17 cellular contexts compared by ENCODE assay signal in the genomic region with DNA sequence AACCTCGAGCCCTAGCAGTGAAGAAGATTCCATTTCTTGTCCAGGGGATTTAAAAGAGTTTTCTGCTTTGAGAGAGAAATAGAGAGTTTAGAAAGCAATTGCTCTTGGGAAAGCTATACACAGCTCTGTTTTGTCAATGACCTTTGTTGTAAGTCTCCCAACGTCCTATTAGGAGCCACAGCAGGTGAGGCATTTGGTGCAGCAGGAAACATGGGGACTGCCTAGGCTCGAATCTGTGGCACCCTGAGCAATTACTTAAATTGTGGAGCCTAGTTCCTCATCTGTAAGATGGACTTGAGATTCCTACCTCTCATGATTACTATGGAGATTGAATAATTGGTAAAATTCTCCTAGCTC. TPM values are rescaled to one million over a fixed set of nuclear protein-coding genes. Genes with fewer than 3 reads are reported as not detected.
DNase-seq lines count a peak whose midpoint lies in the region; ATAC-seq, FAIRE-seq and TF ChIP-seq lines count a peak whose summit lies in the region.
"Had no signal": no experiment of that assay in that cellular context is flagged by ENCODE, and none has a peak within 500 bp of the region (broad histone marks: within the 10 kb centered on the region; RNA-seq: fewer than 3 reads in every experiment).

No MANE protein-coding gene starts in this region.

- H3K9me3 ChIP-seq in breast epithelium, result no peaks in the 10 kb centered on the region
- no peaks in the 10 kb centered on the region for H3K9me3 ChIP-seq in left ventricle myocardium inferior (replicated peaks)
- no peaks in the 10 kb centered on the region for H3K9me3 ChIP-seq in psoas muscle
- H3K9me3 ChIP-seq in upper lobe of right lung, result no peaks in the 10 kb centered on the region
- H3K9me3 ChIP-seq: A549, SJCRH30 had no signal

- FAIRE-seq in frontal cortex (lab: Jason Lieb, UNC), result no peak
- FAIRE-seq: A549, colon, small intestine had no signal

- peaks cover 22% of the 10 kb centered on the region for H3K36me3 Mint-ChIP-seq in MCF 10A (ENCODE audit: insufficient read depth, unreplicated experiment)
- peaks cover 20% of the 10 kb centered on the region for H3K36me3 Mint-ChIP-seq in activated CD4-positive, alpha-beta memory T cell treated with anti-CD3 and anti-CD28 coated beads for 36 hours

- POLR2A ChIA-PET in MCF 10A (lab: Yijun Ruan, JAX), result interaction anchor here (0.6 to 1.3 kb wide), 4 partner anchors 15 to 323 kb away, joined by 3 to 12 read pairs (median 4); partner anchors contain the start of gene HIPK1
- POLR2A ChIA-PET in activated CD4-positive, alpha-beta memory T cell treated with anti-CD3 and anti-CD28 coated beads for 36 hours (lab: Charles Lee), result no interaction called here

- no peak overlapping the region for H3K4me3 Mint-ChIP-seq in MCF 10A (ENCODE audit: unreplicated experiment)
- no peak overlapping the region for H3K4me3 Mint-ChIP-seq in activated CD4-positive, alpha-beta memory T cell treated with anti-CD3 and anti-CD28 coated beads for 36 hours
- H3K4me3 Mint-ChIP-seq: activated naive CD8-positive, alpha-beta T cell treated with anti-CD3 and anti-CD28 coated beads, Interleukin-2, amount 10 ng/mL, durations not matched to agents 7 days and 5 days; activated T-cell treated with anti-CD3 and anti-CD28 coated beads, Interleukin-2, amount 50 U/mL, for 4 hours; CD8-positive, alpha-beta T cell; GM23338 had no signal

- peak; percentile 35 to 67 (median 44) for ATAC-seq in psoas muscle
- no peak for ATAC-seq in upper lobe of right lung
- ATAC-seq in HG03469 (IDR thresholded peaks at IDR 0.05; ENCODE audit: unreplicated experiment), result no peak
- ATAC-seq: A549; activated T-cell treated with anti-CD3 and anti-CD28 coated beads, Interleukin-2, amount 50 U/mL, for 4 hours; CD8-positive, alpha-beta T cell; GM23338 had no signal

- H3K9me3 Mint-ChIP-seq in MCF 10A (ENCODE audit: unreplicated experiment), result no peaks in the 10 kb centered on the region
- no peaks in the 10 kb centered on the region for H3K9me3 Mint-ChIP-seq in activated CD4-positive, alpha-beta memory T cell treated with anti-CD3 and anti-CD28 coated beads for 36 hours
- H3K9me3 Mint-ChIP-seq: activated naive CD8-positive, alpha-beta T cell treated with anti-CD3 and anti-CD28 coated beads, Interleukin-2, amount 10 ng/mL, durations not matched to agents 7 days and 5 days; activated T-cell treated with anti-CD3 and anti-CD28 coated beads, Interleukin-2, amount 50 U/mL, for 4 hours; CD8-positive, alpha-beta T cell; GM23338 had no signal

- 10 to 18% (median 16%) methylated on average over 3 of the region's 3 CpGs for WGBS in psoas muscle, 3 donors

- DNase-seq in breast epithelium (ENCODE audit: low spot score in 2 of 2), result no peak
- no peak for DNase-seq in MCF 10A (ENCODE audit: unreplicated experiment)
- DNase-seq in left ventricle myocardium inferior, result no peak
- DNase-seq in psoas muscle, result no peak
- DNase-seq in upper lobe of right lung, result no peak
- DNase-seq in frontal cortex (ENCODE audit: low spot score in 2 of 2), result no peak
- no peak for DNase-seq in activated CD4-positive, alpha-beta memory T cell treated with anti-CD3 and anti-CD28 coated beads for 36 hours
- DNase-seq: activated naive CD8-positive, alpha-beta T cell treated with anti-CD3 and anti-CD28 coated beads, Interleukin-2, amount 10 ng/mL, durations not matched to agents 7 days and 5 days; activated T-cell treated with anti-CD3 and anti-CD28 coated beads, Interleukin-2, amount 50 U/mL, for 4 hours; CD8-positive, alpha-beta T cell; T1000 had no signal

- intact Hi-C loops in breast epithelium (cut with DNase I; ENCODE audit: low total_unique reads) (no loop called here), MCF 10A (cut with micrococcal nuclease) (no loop called here), left ventricle myocardium inferior (cut with micrococcal nuclease) (no loop called here), psoas muscle (cut with DNase I) (loop anchor here in 1 of 2 donors (2.0 kb wide), 1 partner anchor 16 kb away; the partner anchor contains the start of gene HIPK1), upper lobe of right lung (cut with DNase I) (no loop called here)
- intact Hi-C loops in activated CD4-positive, alpha-beta memory T cell treated with anti-CD3 and anti-CD28 coated beads for 36 hours (cut with micrococcal nuclease), result no loop called here

- BruUV-seq in MCF 10A (replicated peaks; lab: Mats Ljungman, UMichigan), result no TSS peak

- H3K27ac Mint-ChIP-seq in MCF 10A (ENCODE audit: low read depth, unreplicated experiment), result no peak overlapping the region
- H3K27ac Mint-ChIP-seq in activated CD4-positive, alpha-beta memory T cell treated with anti-CD3 and anti-CD28 coated beads for 36 hours, result no peak overlapping the region
- H3K27ac Mint-ChIP-seq: activated naive CD8-positive, alpha-beta T cell treated with anti-CD3 and anti-CD28 coated beads, Interleukin-2, amount 10 ng/mL, durations not matched to agents 7 days and 5 days; CD8-positive, alpha-beta T cell; GM23338 had no signal

- H3K27ac ChIP-seq in breast epithelium, result peak overlapping the region; percentile 7 to 28
- H3K27ac ChIP-seq in left ventricle myocardium inferior (replicated peaks), result peak overlapping the region; percentile 84
- H3K27ac ChIP-seq in psoas muscle, result peak overlapping the region; percentile 73
- peak overlapping the region; percentile 51 for H3K27ac ChIP-seq in upper lobe of right lung
- H3K27ac ChIP-seq: A549, SJCRH30 had no signal

- H3K4me1 ChIP-seq in breast epithelium (no peaks in the 10 kb centered on the region), left ventricle myocardium inferior (peaks cover 19% of the 10 kb centered on the region), psoas muscle (peaks cover 19% of the 10 kb centered on the region), upper lobe of right lung (no peaks in the 10 kb centered on the region)
- H3K4me1 ChIP-seq: A549, SJCRH30 had no signal

- no peak overlapping the region for H3K4me3 ChIP-seq in breast epithelium
- peak overlapping the region; percentile 4 for H3K4me3 ChIP-seq in left ventricle myocardium inferior
- peak overlapping the region; percentile 20 for H3K4me3 ChIP-seq in psoas muscle
- no peak overlapping the region for H3K4me3 ChIP-seq in upper lobe of right lung
- H3K4me3 ChIP-seq: A549, GM23338, SJCRH30 had no signal

- H3K27me3 Mint-ChIP-seq in MCF 10A (ENCODE audit: insufficient read depth, unreplicated experiment), result no peaks in the 10 kb centered on the region
- H3K27me3 Mint-ChIP-seq in activated CD4-positive, alpha-beta memory T cell treated with anti-CD3 and anti-CD28 coated beads for 36 hours, result no peaks in the 10 kb centered on the region
- H3K27me3 Mint-ChIP-seq: activated naive CD8-positive, alpha-beta T cell treated with anti-CD3 and anti-CD28 coated beads, Interleukin-2, amount 10 ng/mL, durations not matched to agents 7 days and 5 days had no signal

- peaks cover 3% of the 10 kb centered on the region for H3K36me3 ChIP-seq in breast epithelium
- peaks cover 34% of the 10 kb centered on the region for H3K36me3 ChIP-seq in left ventricle myocardium inferior
- H3K36me3 ChIP-seq in psoas muscle (ENCODE audit: insufficient read depth in 1 of 2, low read depth in 1 of 2), result peaks cover 0 to 37% of the 10 kb centered on the region in 2 donors
- peaks cover 34% of the 10 kb centered on the region for H3K36me3 ChIP-seq in upper lobe of right lung

- TF ChIP-seq CTCF in breast epithelium (IDR thresholded peaks at IDR 0.05), result no peak
- no peak for TF ChIP-seq CTCF in MCF 10A (IDR thresholded peaks at IDR 0.05; ENCODE audit: unreplicated experiment)
- no peak for TF ChIP-seq CTCF in left ventricle myocardium inferior (IDR thresholded peaks at IDR 0.05; ENCODE audit: borderline replicate concordance)
- TF ChIP-seq CTCF in psoas muscle (IDR thresholded peaks at IDR 0.05), result no peak
- no peak for TF ChIP-seq CTCF in upper lobe of right lung (IDR thresholded peaks at IDR 0.05)

- peaks cover 11% of the 10 kb centered on the region for H3K4me1 Mint-ChIP-seq in MCF 10A (ENCODE audit: insufficient read depth, unreplicated experiment)
- H3K4me1 Mint-ChIP-seq in activated CD4-positive, alpha-beta memory T cell treated with anti-CD3 and anti-CD28 coated beads for 36 hours (ENCODE audit: low read depth), result peaks cover 9% of the 10 kb centered on the region

- no peak for TF ChIP-seq POLR2A in breast epithelium (IDR thresholded peaks at IDR 0.05)

- CTCF ChIA-PET in MCF 10A (lab: Yijun Ruan, JAX), result interaction anchor here (1.0 to 1.2 kb wide), 3 partner anchors 11 to 78 kb away, joined by 3 to 5 read pairs (median 4); partner anchors contain the start of gene HIPK1
- CTCF ChIA-PET in activated CD4-positive, alpha-beta memory T cell treated with anti-CD3 and anti-CD28 coated beads for 36 hours (lab: Charles Lee), result interaction anchor here (0.7 kb wide), 2 partner anchors 16 to 24 kb away, joined by 3 read pairs; partner anchors contain the start of gene HIPK1

- H3K27me3 ChIP-seq in breast epithelium (no peaks in the 10 kb centered on the region), left ventricle myocardium inferior (ENCODE audit: low read depth) (no peaks in the 10 kb centered on the region), psoas muscle (ENCODE audit: insufficient read depth in 3 of 3, low read length in 2 of 3) (no peaks in the 10 kb centered on the region), upper lobe of right lung (no peaks in the 10 kb centered on the region)
- H3K27me3 ChIP-seq: SJCRH30 had no signal

RNA-seq across cellular contexts. Expression of gene DCLRE1B, which starts 8.2 kb away (rescaled TPM):
- total RNA-seq in breast epithelium, result 1 to 10 TPM; 3.3 to 6.2 (median 3.5) TPM
- total RNA-seq in MCF 10A (2022), result 6.9 and 8.1 TPM in 2 replicates
- 2.1 TPM for total RNA-seq in left ventricle myocardium inferior
- 1 to 10 TPM; 1.8 to 2.3 (median 2.1) TPM for total RNA-seq in psoas muscle
- polyA plus RNA-seq in psoas muscle, result 1 to 10 TPM; 1.2 to 2.6 (median 2.5) TPM
- 6.6 TPM for total RNA-seq in upper lobe of right lung
- 6.5 TPM for total RNA-seq in frontal cortex
- 10 to 100 TPM; 19.4 to 19.6 TPM for total RNA-seq in activated CD4-positive, alpha-beta memory T cell treated with anti-CD3 and anti-CD28 coated beads for 36 hours

RNA-seq across cellular contexts. Expression of gene AP4B1, which starts 8.7 kb away (rescaled TPM):
- total RNA-seq in breast epithelium (10 to 100 TPM; 10.8 to 18.1 (median 14.9) TPM), MCF 10A (2022) (20.4 and 21.3 TPM in 2 replicates), left ventricle myocardium inferior (11.8 TPM), psoas muscle (10 to 100 TPM in 1 of 4 donors, 1 to 10 TPM in 3; 6.8 to 12.0 (median 9.3) TPM), upper lobe of right lung (16.1 TPM), frontal cortex (27.3 TPM)
- polyA plus RNA-seq in psoas muscle, result 10 to 100 TPM in 2 of 3 donors, 1 to 10 TPM in 1; 8.8 to 16.1 (median 11.4) TPM
- total RNA-seq in activated CD4-positive, alpha-beta memory T cell treated with anti-CD3 and anti-CD28 coated beads for 36 hours, result 10 to 100 TPM; 41.4 to 42.2 TPM

RNA-seq across cellular contexts. Expression of gene HIPK1, which starts 15.8 kb away (rescaled TPM):
- total RNA-seq in breast epithelium, result 10 to 100 TPM; 46.9 to 66.2 (median 57.8) TPM
- total RNA-seq in MCF 10A (2022), result 46.7 and 50.2 TPM in 2 replicates
- 52.2 TPM for total RNA-seq in left ventricle myocardium inferior
- total RNA-seq in psoas muscle, result 10 to 100 TPM; 56.0 to 80.6 (median 65.3) TPM
- polyA plus RNA-seq in psoas muscle, result 10 to 100 TPM; 16.8 to 56.0 (median 18.4) TPM
- total RNA-seq in upper lobe of right lung, result 77.8 TPM
- 35.5 TPM for total RNA-seq in frontal cortex
- total RNA-seq in activated CD4-positive, alpha-beta memory T cell treated with anti-CD3 and anti-CD28 coated beads for 36 hours, result 10 to 100 TPM; 55.3 to 55.7 TPM

RNA-seq across cellular contexts. Expression of gene BCL2L15, which starts 25.9 kb away (rescaled TPM):
- 1 to 10 TPM in 1 of 3 donors, under 1 TPM in 2; 0.44 to 1.6 (median 0.48) TPM for total RNA-seq in breast epithelium
- total RNA-seq in MCF 10A (2022), result 0.27 and 2.3 TPM in 2 replicates
- not detected for total RNA-seq in left ventricle myocardium inferior
- total RNA-seq in psoas muscle, result under 1 TPM; 0.05 to 0.44 (median 0.35) TPM
- polyA plus RNA-seq in psoas muscle, result under 1 TPM; 0.03 to 0.26 (median 0.06) TPM
- 1.8 TPM for total RNA-seq in upper lobe of right lung
- 0.82 TPM for total RNA-seq in frontal cortex
- under 1 TPM; 0.22 to 0.93 TPM for total RNA-seq in activated CD4-positive, alpha-beta memory T cell treated with anti-CD3 and anti-CD28 coated beads for 36 hours
- total RNA-seq: GM23338 had no signal
- polyA plus RNA-seq: GM23338 had no signal

RNA-seq across cellular contexts. Expression of gene PTPN22, which starts 41.8 kb away (rescaled TPM):
- total RNA-seq in breast epithelium (1 to 10 TPM; 3.4 to 7.2 (median 3.6) TPM), MCF 10A (2022) (0.42 and 0.89 TPM in 2 replicates), left ventricle myocardium inferior (0.44 TPM), psoas muscle (under 1 TPM; 0.39 to 0.71 (median 0.56) TPM), upper lobe of right lung (12.2 TPM), frontal cortex (0.82 TPM)
- polyA plus RNA-seq in psoas muscle, result under 1 TPM; 0.10 to 0.15 (median 0.10) TPM
- total RNA-seq in activated CD4-positive, alpha-beta memory T cell treated with anti-CD3 and anti-CD28 coated beads for 36 hours, result 10 to 100 TPM; 45.2 to 45.7 TPM
- total RNA-seq: GM23338 had no signal
- polyA plus RNA-seq: A549 had no signal

Comparison
In these comparisons a context has a peak if more than half of its experiments do, and no peak if none do; other contexts are left out.
1. H3K27ac ChIP-seq: peak in every context shown above with its lines; median percentile 84 in left ventricle myocardium inferior; 73 in psoas muscle; 51 in upper lobe of right lung; 18 in breast epithelium.
2. H3K4me3 ChIP-seq: peak in left ventricle myocardium inferior (single experiment) and psoas muscle (single experiment); none in breast epithelium (0 of 3) and upper lobe of right lung (single experiment).
3. ATAC-seq: peak in psoas muscle (4 of 4); none in upper lobe of right lung (single experiment) and HG03469 (single experiment).